21 cellular contexts compared by ENCODE assay signal in genomic region chr10:118903251-118903650, GRCh38.
"Had no signal": no experiment of that assay in that cellular context is flagged by ENCODE, and none has a peak within 500 bp of the region (broad histone marks: within the 10 kb centered on the region; RNA-seq: fewer than 3 reads in every experiment).

No MANE protein-coding gene starts in this region.

- H3K9me3 ChIP-seq: SJSA1 had no signal

- H3K36me3 Mint-ChIP-seq: IgD-negative memory B cell had no signal

- H3K4me2 ChIP-seq: KMS-11 had no signal

- H3K4me1 Mint-ChIP-seq: IgD-negative memory B cell had no signal

- ATAC-seq: K562 had no signal

- H3K27me3 ChIP-seq: SJSA1 had no signal

- H3K36me3 ChIP-seq: SJSA1 had no signal

- H3K27ac Mint-ChIP-seq: IgD-negative memory B cell had no signal

- DNase-seq: Kasumi-1, MM.1S, NCI-H1092 treated with DMSO at 0.1 percent for 48 hours, NCI-H1436, NCI-H187, NCI-H2029, NCI-H2081 treated with DMSO at 0.1 percent for 48 hours, NCI-H226, NCI-H446, NCI-H510A, NCI-H774, Right ventricle myocardium superior, RPMI8226, SIG-M5, SW 1271 had no signal

- H3K4me1 ChIP-seq: SJSA1 had no signal

- H3K4me3 Mint-ChIP-seq: IgD-negative memory B cell had no signal

- H3K27ac ChIP-seq: HL-60, KMS-11, SJSA1, SK-N-MC had no signal

- H3K4me3 ChIP-seq: K562, SJSA1, SK-N-MC had no signal
